ENCODE assay signal across 1 cellular context in genomic region chr16:4115209-4115940, GRCh38.
TF ChIP-seq lines count a peak whose summit lies in the region.

No MANE protein-coding gene starts in this region.

TF ChIP-seq in H1, 55 proteins besides CTCF, POLR2A, EP300 and RAD21:
- no peak for TF ChIP-seq CHD2 (IDR thresholded peaks at IDR 0.05; ENCODE audit: low read length)
- no peak for TF ChIP-seq PHF8 (conservative IDR thresholded peaks at IDR 0.05; ENCODE audit: low read depth, low read length)
- TF ChIP-seq CHD1 (IDR thresholded peaks at IDR 0.05; ENCODE audit: low read depth, low read length) = no peak
- no peak for TF ChIP-seq BCL11A (IDR thresholded peaks at IDR 0.05; ENCODE audit: low read depth in 2 of 2, low read length in 2 of 2)
- TF ChIP-seq SIX5 (IDR thresholded peaks at IDR 0.05; ENCODE audit: low read depth, low read length) = no peak
- no peak for TF ChIP-seq TAF1 (IDR thresholded peaks at IDR 0.05; ENCODE audit: low read depth, low read length)
- peak in 1 of 2 experiments; percentile 48; a peak in 1 of 4 replicates for TF ChIP-seq SIN3A (conservative IDR thresholded peaks at IDR 0.05 in 1 of 2, IDR thresholded peaks at IDR 0.05 in 1 of 2; ENCODE audit: low read depth in 1 of 2, low read length in 2 of 2)
- TF ChIP-seq SIRT6 (IDR thresholded peaks at IDR 0.05; ENCODE audit: low read length) = no peak
- TF ChIP-seq ZNF274 (IDR thresholded peaks at IDR 0.05; ENCODE audit: borderline replicate concordance, extremely low read depth, low read length) = no peak
- no peak for TF ChIP-seq ATF2 (IDR thresholded peaks at IDR 0.05; ENCODE audit: low read length)
- TF ChIP-seq SRF (IDR thresholded peaks at IDR 0.05; ENCODE audit: low read depth, low read length) = no peak
- TF ChIP-seq CEBPB (IDR thresholded peaks at IDR 0.05; ENCODE audit: low read depth, low read length) = no peak
- TF ChIP-seq RBBP5 (IDR thresholded peaks at IDR 0.05; ENCODE audit: borderline replicate concordance, low read depth, low read length) = 0 out of 2 replicates have a peak, but pooled peaks have one; percentile 42
- TF ChIP-seq JUN (IDR thresholded peaks at IDR 0.05; ENCODE audit: low read depth, low read length) = no peak
- TF ChIP-seq CBX8 (IDR thresholded peaks at IDR 0.05; ENCODE audit: borderline replicate concordance, low read depth, low read length) = no peak
- no peak for TF ChIP-seq POU5F1 (IDR thresholded peaks at IDR 0.05; ENCODE audit: low read depth, low read length)
- TF ChIP-seq EZH2 (IDR thresholded peaks at IDR 0.05; ENCODE audit: low read depth, low read length, severe bottlenecking) = peak; percentile 53
- no peak for TF ChIP-seq MAFK (IDR thresholded peaks at IDR 0.05; ENCODE audit: low read depth, low read length)
- TF ChIP-seq ATF3 (IDR thresholded peaks at IDR 0.05; ENCODE audit: insufficient read depth, low read depth, low read length) = no peak
- TF ChIP-seq TCF12 (IDR thresholded peaks at IDR 0.05; ENCODE audit: low read depth, low read length) = no peak
- TF ChIP-seq YY1 (IDR thresholded peaks at IDR 0.05; ENCODE audit: low read depth, low read length) = peak; percentile 79
- no peak for TF ChIP-seq NANOG (IDR thresholded peaks at IDR 0.05; ENCODE audit: insufficient read depth, low read depth, low read length, poor library complexity, severe bottlenecking)
- no peak for TF ChIP-seq CBX5 (IDR thresholded peaks at IDR 0.05; ENCODE audit: low read depth, low read length)
- no peak for TF ChIP-seq EGR1 (IDR thresholded peaks at IDR 0.05; ENCODE audit: borderline replicate concordance, low read depth, low read length)
- TF ChIP-seq RNF2 (IDR thresholded peaks at IDR 0.05; ENCODE audit: borderline replicate concordance, low read depth, low read length, missing control alignments, poor library complexity, severe bottlenecking) = no peak
- peak in 1 of 2 experiments; percentile 18; a peak in 1 of 4 replicates for TF ChIP-seq HDAC2 (IDR thresholded peaks at IDR 0.05; ENCODE audit: borderline replicate concordance in 1 of 2, low read depth in 2 of 2, low read length in 2 of 2)
- no peak for TF ChIP-seq FOSL1 (IDR thresholded peaks at IDR 0.05; ENCODE audit: insufficient read depth, low read depth, low read length)
- TF ChIP-seq RXRA (IDR thresholded peaks at IDR 0.05; ENCODE audit: insufficient read depth, low read depth, low read length) = no peak
- TF ChIP-seq ASH2L (IDR thresholded peaks at IDR 0.05; ENCODE audit: low read length) = peak; percentile 51
- no peak for TF ChIP-seq SAP30 (IDR thresholded peaks at IDR 0.05; ENCODE audit: insufficient read depth, insufficient replicate concordance, low read length)
- no peak for TF ChIP-seq USF2 (IDR thresholded peaks at IDR 0.05; ENCODE audit: low read length)
- TF ChIP-seq RFX5 (IDR thresholded peaks at IDR 0.05; ENCODE audit: borderline replicate concordance, low read depth, low read length) = no peak
- TF ChIP-seq SP4 (IDR thresholded peaks at IDR 0.05; ENCODE audit: low read length) = no peak
- no peak for TF ChIP-seq HDAC6 (IDR thresholded peaks at IDR 0.05; ENCODE audit: low read depth, low read length)
- no peak for TF ChIP-seq JUND (IDR thresholded peaks at IDR 0.05; ENCODE audit: low read length)
- no peak for TF ChIP-seq CHD7 (IDR thresholded peaks at IDR 0.05; ENCODE audit: insufficient replicate concordance, low read length)
- peak; percentile 86 for TF ChIP-seq KDM4A (IDR thresholded peaks at IDR 0.05; ENCODE audit: low read depth, low read length, severe bottlenecking)
- TF ChIP-seq SP2 (IDR thresholded peaks at IDR 0.05; ENCODE audit: low read length) = no peak
- no peak for TF ChIP-seq BACH1 (IDR thresholded peaks at IDR 0.05; ENCODE audit: low read length)
- TF ChIP-seq BRCA1 (IDR thresholded peaks at IDR 0.05; ENCODE audit: low read depth, low read length) = no peak
- no peak for TF ChIP-seq NRF1 (IDR thresholded peaks at IDR 0.05; ENCODE audit: low read depth, low read length)
- no peak for TF ChIP-seq GTF2F1 (IDR thresholded peaks at IDR 0.05; ENCODE audit: borderline replicate concordance, low read depth, low read length)
- no peak for TF ChIP-seq TBP (IDR thresholded peaks at IDR 0.05; ENCODE audit: low read depth, low read length)
- TF ChIP-seq SP1 (IDR thresholded peaks at IDR 0.05; ENCODE audit: low read depth, low read length) = no peak
- TF ChIP-seq TAF7 (optimal IDR thresholded peaks at IDR 0.05; ENCODE audit: borderline replicate concordance, low read depth, low read length) = no peak
- no peak for TF ChIP-seq KDM1A (IDR thresholded peaks at IDR 0.05; ENCODE audit: borderline replicate concordance, low read length)
- TF ChIP-seq TEAD4 (IDR thresholded peaks at IDR 0.05; ENCODE audit: low read depth, low read length) = no peak
- no peak for TF ChIP-seq KDM5A (IDR thresholded peaks at IDR 0.05; ENCODE audit: low read length)
- TF ChIP-seq POLR2AphosphoS5 (IDR thresholded peaks at IDR 0.05; ENCODE audit: low read depth, low read length) = no peak
- TF ChIP-seq E2F6 (IDR thresholded peaks at IDR 0.05) = peak; percentile 27; the same call in 1 of the 2 replicates
- peak; percentile 65 for TF ChIP-seq MAX (IDR thresholded peaks at IDR 0.05)
- no peak for TF ChIP-seq CTBP2 (IDR thresholded peaks at IDR 0.05; ENCODE audit: borderline replicate concordance, insufficient read depth, insufficient read length, low read length)
- TF ChIP-seq CREB1 (IDR thresholded peaks at IDR 0.05) = no peak
- TF ChIP-seq SUZ12 (IDR thresholded peaks at IDR 0.05; ENCODE audit: low read length) = 0 out of 2 replicates have a peak, but pooled peaks have one; percentile 47
- TF ChIP-seq GABPA (IDR thresholded peaks at IDR 0.05; ENCODE audit: borderline replicate concordance, insufficient read depth, low read length) = no peak
